1 cellular context compared by ENCODE assay signal in the genomic region with DNA sequence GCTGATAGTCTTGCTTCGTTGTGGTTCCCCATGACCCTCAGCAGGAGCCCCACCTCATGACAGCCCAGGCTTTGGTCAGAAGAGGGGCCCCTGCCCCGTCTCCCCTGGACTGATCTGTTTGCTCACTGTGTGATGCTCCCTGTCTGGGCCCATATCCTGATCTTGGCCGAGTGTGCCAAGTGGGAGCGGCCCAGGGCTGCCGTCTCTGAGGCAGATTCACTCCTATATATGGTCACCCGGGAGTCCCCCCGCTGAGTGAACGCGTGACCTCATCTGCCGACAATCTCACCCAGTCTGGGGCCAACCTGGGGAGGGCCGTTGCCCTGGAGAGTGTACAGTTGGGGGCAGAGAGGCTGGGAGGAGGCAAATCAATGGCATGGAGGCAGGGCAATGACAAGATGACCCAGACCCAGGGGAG.
A peak's percentile ranks its signal among the peaks of the same experiment; 100 is the strongest.
TF ChIP-seq lines count a peak whose summit lies in the region.

No MANE protein-coding gene starts in this region.

TF ChIP-seq in HepG2, 621 proteins besides CTCF, POLR2A, EP300 and RAD21 (continued from another document and continues in another):
- TF ChIP-seq ZNF350 (CRISPR knock-in tag; IDR thresholded peaks at IDR 0.05; ENCODE audit: borderline replicate concordance, low read depth): no peak
- TF ChIP-seq, protein P1, sequence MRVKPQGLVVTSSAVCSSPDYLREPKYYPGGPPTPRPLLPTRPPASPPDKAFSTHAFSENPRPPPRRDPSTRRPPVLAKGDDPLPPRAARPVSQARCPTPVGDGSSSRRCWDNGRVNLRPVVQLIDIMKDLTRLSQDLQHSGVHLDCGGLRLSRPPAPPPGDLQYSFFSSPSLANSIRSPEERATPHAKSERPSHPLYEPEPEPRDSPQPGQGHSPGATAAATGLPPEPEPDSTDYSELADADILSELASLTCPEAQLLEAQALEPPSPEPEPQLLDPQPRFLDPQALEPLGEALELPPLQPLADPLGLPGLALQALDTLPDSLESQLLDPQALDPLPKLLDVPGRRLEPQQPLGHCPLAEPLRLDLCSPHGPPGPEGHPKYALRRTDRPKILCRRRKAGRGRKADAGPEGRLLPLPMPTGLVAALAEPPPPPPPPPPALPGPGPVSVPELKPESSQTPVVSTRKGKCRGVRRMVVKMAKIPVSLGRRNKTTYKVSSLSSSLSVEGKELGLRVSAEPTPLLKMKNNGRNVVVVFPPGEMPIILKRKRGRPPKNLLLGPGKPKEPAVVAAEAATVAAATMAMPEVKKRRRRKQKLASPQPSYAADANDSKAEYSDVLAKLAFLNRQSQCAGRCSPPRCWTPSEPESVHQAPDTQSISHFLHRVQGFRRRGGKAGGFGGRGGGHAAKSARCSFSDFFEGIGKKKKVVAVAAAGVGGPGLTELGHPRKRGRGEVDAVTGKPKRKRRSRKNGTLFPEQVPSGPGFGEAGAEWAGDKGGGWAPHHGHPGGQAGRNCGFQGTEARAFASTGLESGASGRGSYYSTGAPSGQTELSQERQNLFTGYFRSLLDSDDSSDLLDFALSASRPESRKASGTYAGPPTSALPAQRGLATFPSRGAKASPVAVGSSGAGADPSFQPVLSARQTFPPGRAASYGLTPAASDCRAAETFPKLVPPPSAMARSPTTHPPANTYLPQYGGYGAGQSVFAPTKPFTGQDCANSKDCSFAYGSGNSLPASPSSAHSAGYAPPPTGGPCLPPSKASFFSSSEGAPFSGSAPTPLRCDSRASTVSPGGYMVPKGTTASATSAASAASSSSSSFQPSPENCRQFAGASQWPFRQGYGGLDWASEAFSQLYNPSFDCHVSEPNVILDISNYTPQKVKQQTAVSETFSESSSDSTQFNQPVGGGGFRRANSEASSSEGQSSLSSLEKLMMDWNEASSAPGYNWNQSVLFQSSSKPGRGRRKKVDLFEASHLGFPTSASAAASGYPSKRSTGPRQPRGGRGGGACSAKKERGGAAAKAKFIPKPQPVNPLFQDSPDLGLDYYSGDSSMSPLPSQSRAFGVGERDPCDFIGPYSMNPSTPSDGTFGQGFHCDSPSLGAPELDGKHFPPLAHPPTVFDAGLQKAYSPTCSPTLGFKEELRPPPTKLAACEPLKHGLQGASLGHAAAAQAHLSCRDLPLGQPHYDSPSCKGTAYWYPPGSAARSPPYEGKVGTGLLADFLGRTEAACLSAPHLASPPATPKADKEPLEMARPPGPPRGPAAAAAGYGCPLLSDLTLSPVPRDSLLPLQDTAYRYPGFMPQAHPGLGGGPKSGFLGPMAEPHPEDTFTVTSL (CRISPR knock-in tag; IDR thresholded peaks at IDR 0.05; ENCODE audit: borderline replicate concordance): 0 out of 2 replicates have a peak, but pooled peaks have one; percentile 23
- peak; percentile 40; the same call in 1 of the 2 replicates for TF ChIP-seq MED1 (CRISPR knock-in tag; IDR thresholded peaks at IDR 0.05)
- 0 out of 2 replicates have a peak, but pooled peaks have one; percentile 11 for TF ChIP-seq ZNF816 (CRISPR knock-in tag; IDR thresholded peaks at IDR 0.05; ENCODE audit: borderline replicate concordance)
- no peak for TF ChIP-seq ZNF567 (CRISPR knock-in tag; IDR thresholded peaks at IDR 0.05; ENCODE audit: borderline replicate concordance)
- TF ChIP-seq BORCS8-MEF2B (CRISPR knock-in tag; IDR thresholded peaks at IDR 0.05): peak; percentile 25; the same call in 1 of the 2 replicates
- peak; percentile 61 for TF ChIP-seq HNF1B (CRISPR knock-in tag; IDR thresholded peaks at IDR 0.05)
- TF ChIP-seq TBX2 (CRISPR knock-in tag; IDR thresholded peaks at IDR 0.05; ENCODE audit: borderline replicate concordance): peak; percentile 42; the same call in 1 of the 2 replicates
- TF ChIP-seq DRAP1 (CRISPR knock-in tag; IDR thresholded peaks at IDR 0.05): peak; percentile 46; the same call in 1 of the 2 replicates
- no peak for TF ChIP-seq HMG20B (CRISPR knock-in tag; conservative IDR thresholded peaks at IDR 0.05)
- 0 out of 2 replicates have a peak, but pooled peaks have one; percentile 29 for TF ChIP-seq ZSCAN31 (CRISPR knock-in tag; IDR thresholded peaks at IDR 0.05; ENCODE audit: low read depth)
- TF ChIP-seq THYN1 (CRISPR knock-in tag; IDR thresholded peaks at IDR 0.05; ENCODE audit: borderline replicate concordance, low read depth): no peak
- no peak for TF ChIP-seq NFATC3 (CRISPR knock-in tag; IDR thresholded peaks at IDR 0.05)
- TF ChIP-seq SKI (IDR thresholded peaks at IDR 0.05; ENCODE audit: partially characterized antibody): peak; percentile 40
- TF ChIP-seq ZMAT3 (CRISPR knock-in tag; conservative IDR thresholded peaks at IDR 0.05): no peak
- TF ChIP-seq BCL3 (CRISPR knock-in tag; IDR thresholded peaks at IDR 0.05): 0 out of 2 replicates have a peak, but pooled peaks have one; percentile 50
- no peak for TF ChIP-seq ZNF724P (CRISPR knock-in tag; IDR thresholded peaks at IDR 0.05; ENCODE audit: borderline replicate concordance)
- TF ChIP-seq MAZ (IDR thresholded peaks at IDR 0.05; ENCODE audit: borderline replicate concordance, low read depth, low read length): peak; percentile 73; the same call in 1 of the 2 replicates
- TF ChIP-seq MAZ (CRISPR knock-in tag; IDR thresholded peaks at IDR 0.05; ENCODE audit: low read depth): peak; percentile 43; the same call in 1 of the 2 replicates
- TF ChIP-seq ARID2 (CRISPR knock-in tag; IDR thresholded peaks at IDR 0.05; ENCODE audit: borderline replicate concordance): no peak
- 0 out of 2 replicates have a peak, but pooled peaks have one; percentile 26 for TF ChIP-seq HIC2 (CRISPR knock-in tag; IDR thresholded peaks at IDR 0.05; ENCODE audit: low read depth)
- TF ChIP-seq ZBTB26 (CRISPR knock-in tag; IDR thresholded peaks at IDR 0.05; ENCODE audit: borderline replicate concordance): no peak
- peak; percentile 29; the same call in 1 of the 2 replicates for TF ChIP-seq ZNF160 (CRISPR knock-in tag; IDR thresholded peaks at IDR 0.05)
- TF ChIP-seq, protein P2, sequence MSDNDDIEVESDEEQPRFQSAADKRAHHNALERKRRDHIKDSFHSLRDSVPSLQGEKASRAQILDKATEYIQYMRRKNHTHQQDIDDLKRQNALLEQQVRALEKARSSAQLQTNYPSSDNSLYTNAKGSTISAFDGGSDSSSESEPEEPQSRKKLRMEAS (IDR thresholded peaks at IDR 0.05): no peak; the same call in 1 of the 2 replicates
- TF ChIP-seq ZNF264 (CRISPR knock-in tag; IDR thresholded peaks at IDR 0.05): no peak
- no peak for TF ChIP-seq HOXA9 (CRISPR knock-in tag; IDR thresholded peaks at IDR 0.05; ENCODE audit: borderline replicate concordance)
- TF ChIP-seq GATAD2A (CRISPR knock-in tag; IDR thresholded peaks at IDR 0.05): 0 out of 2 replicates have a peak, but pooled peaks have one; percentile 17
- TF ChIP-seq KLF15 (CRISPR knock-in tag; IDR thresholded peaks at IDR 0.05; ENCODE audit: borderline replicate concordance): no peak
- TF ChIP-seq RFX1 (IDR thresholded peaks at IDR 0.05): no peak
- TF ChIP-seq, protein P3, sequence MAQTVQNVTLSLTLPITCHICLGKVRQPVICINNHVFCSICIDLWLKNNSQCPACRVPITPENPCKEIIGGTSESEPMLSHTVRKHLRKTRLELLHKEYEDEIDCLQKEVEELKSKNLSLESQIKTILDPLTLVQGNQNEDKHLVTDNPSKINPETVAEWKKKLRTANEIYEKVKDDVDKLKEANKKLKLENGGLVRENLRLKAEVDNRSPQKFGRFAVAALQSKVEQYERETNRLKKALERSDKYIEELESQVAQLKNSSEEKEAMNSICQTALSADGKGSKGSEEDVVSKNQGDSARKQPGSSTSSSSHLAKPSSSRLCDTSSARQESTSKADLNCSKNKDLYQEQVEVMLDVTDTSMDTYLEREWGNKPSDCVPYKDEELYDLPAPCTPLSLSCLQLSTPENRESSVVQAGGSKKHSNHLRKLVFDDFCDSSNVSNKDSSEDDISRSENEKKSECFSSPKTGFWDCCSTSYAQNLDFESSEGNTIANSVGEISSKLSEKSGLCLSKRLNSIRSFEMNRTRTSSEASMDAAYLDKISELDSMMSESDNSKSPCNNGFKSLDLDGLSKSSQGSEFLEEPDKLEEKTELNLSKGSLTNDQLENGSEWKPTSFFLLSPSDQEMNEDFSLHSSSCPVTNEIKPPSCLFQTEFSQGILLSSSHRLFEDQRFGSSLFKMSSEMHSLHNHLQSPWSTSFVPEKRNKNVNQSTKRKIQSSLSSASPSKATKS (CRISPR knock-in tag; IDR thresholded peaks at IDR 0.05): no peak
- no peak for TF ChIP-seq ZBTB42 (CRISPR knock-in tag; IDR thresholded peaks at IDR 0.05)
- 0 out of 2 replicates have a peak, but pooled peaks have one; percentile 22 for TF ChIP-seq RXRB (CRISPR knock-in tag; IDR thresholded peaks at IDR 0.05; ENCODE audit: borderline replicate concordance)
- TF ChIP-seq ZNF768 (CRISPR knock-in tag; IDR thresholded peaks at IDR 0.05): peak; percentile 50; the same call in 1 of the 2 replicates
- TF ChIP-seq, protein P4, sequence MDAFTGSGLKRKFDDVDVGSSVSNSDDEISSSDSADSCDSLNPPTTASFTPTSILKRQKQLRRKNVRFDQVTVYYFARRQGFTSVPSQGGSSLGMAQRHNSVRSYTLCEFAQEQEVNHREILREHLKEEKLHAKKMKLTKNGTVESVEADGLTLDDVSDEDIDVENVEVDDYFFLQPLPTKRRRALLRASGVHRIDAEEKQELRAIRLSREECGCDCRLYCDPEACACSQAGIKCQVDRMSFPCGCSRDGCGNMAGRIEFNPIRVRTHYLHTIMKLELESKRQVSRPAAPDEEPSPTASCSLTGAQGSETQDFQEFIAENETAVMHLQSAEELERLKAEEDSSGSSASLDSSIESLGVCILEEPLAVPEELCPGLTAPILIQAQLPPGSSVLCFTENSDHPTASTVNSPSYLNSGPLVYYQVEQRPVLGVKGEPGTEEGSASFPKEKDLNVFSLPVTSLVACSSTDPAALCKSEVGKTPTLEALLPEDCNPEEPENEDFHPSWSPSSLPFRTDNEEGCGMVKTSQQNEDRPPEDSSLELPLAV (CRISPR knock-in tag; conservative IDR thresholded peaks at IDR 0.05; ENCODE audit: low read depth): no peak
- peak; percentile 25; the same call in 1 of the 2 replicates for TF ChIP-seq TARDBP (CRISPR knock-in tag; IDR thresholded peaks at IDR 0.05)
- TF ChIP-seq SATB2 (CRISPR knock-in tag; IDR thresholded peaks at IDR 0.05): no peak
- TF ChIP-seq, protein P5, sequence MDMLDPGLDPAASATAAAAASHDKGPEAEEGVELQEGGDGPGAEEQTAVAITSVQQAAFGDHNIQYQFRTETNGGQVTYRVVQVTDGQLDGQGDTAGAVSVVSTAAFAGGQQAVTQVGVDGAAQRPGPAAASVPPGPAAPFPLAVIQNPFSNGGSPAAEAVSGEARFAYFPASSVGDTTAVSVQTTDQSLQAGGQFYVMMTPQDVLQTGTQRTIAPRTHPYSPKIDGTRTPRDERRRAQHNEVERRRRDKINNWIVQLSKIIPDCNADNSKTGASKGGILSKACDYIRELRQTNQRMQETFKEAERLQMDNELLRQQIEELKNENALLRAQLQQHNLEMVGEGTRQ (IDR thresholded peaks at IDR 0.05; ENCODE audit: low read depth, low read length): no peak
- TF ChIP-seq, protein P5 (CRISPR knock-in tag; IDR thresholded peaks at IDR 0.05; ENCODE audit: borderline replicate concordance): peak; percentile 83; the same call in 1 of the 2 replicates
- TF ChIP-seq RAD51 (IDR thresholded peaks at IDR 0.05; ENCODE audit: borderline replicate concordance): no peak
- 0 out of 2 replicates have a peak, but pooled peaks have one; percentile 20 for TF ChIP-seq HDAC1 (CRISPR knock-in tag; IDR thresholded peaks at IDR 0.05)
- peak; percentile 76 for TF ChIP-seq ZNF772 (CRISPR knock-in tag; IDR thresholded peaks at IDR 0.05)
- no peak for TF ChIP-seq ZNF335 (CRISPR knock-in tag; IDR thresholded peaks at IDR 0.05)
